In the genomic region with DNA sequence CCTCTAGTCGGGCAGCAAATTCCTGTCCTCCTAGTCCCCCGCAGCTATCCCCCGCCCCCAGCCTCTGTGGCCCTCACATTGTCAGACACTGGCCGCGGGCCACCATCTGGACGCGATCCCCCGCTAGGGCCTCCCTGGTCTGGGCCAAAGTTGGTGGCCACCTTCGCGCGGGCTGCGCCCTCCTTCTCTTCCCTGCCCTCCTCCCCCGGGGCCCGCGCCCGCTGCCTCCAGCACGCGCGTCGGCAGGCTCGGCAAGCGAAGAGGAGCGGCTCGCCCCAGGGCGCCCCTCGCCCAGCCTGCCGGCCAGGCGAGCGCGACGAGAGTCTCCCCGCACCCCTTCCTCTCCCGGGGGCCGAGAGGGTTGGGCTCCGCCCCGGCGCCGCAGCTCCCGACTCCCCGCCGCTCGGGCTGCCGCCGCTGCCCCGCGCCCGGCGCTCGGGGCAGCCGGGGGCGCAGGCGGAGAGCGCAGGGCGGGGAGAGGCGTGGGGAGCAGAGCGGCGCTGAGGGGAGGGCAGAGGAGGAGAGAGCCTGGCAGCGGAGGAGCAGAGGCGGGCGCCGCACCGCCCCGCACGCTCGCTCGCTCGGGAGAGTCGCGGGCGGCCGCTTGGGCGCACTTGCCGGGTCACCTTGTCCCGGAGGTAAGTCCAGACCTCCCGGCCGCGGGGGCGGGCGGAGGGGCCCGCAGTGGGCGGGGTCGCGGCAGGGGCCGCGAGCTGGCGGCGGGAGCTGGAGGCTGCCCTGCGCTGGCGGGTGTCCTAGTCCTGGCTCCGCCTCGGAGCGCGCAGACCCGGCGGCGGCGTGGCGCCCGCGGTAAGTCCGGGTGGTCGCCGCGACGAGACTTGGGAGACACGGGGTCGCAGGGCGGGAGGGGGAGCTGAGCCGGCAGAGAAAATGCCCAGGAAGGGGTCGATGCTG, we compare ENCODE assay signal across 8 cellular contexts. TPM values are rescaled to one million over a fixed set of nuclear protein-coding genes. Genes with fewer than 3 reads are reported as not detected.
DNase-seq lines count a peak whose midpoint lies in the region; ATAC-seq and TF ChIP-seq lines count a peak whose summit lies in the region.
"Had no signal": no experiment of that assay in that cellular context is flagged by ENCODE, and none has a peak within 500 bp of the region (broad histone marks: within the 10 kb centered on the region; RNA-seq: fewer than 3 reads in every experiment).

SYNDIG1 (plus strand) TSS at position 514 of the 915 bp plus-strand sequence. CDS start 73,469 bp downstream, outside the sequence.

- H3K9me3 ChIP-seq in MM.1S (replicated peaks; ENCODE audit: insufficient read depth, low read length) (no peaks in the 10 kb centered on the region), lower lobe of right lung (no peaks in the 10 kb centered on the region), testis (no peaks in the 10 kb centered on the region)

- peak within 1 kb of the TSS; percentile 38; the same call in 1 of the 2 replicates for H3K27ac ChIP-seq in MM.1S (ENCODE audit: low read length)
- H3K27ac ChIP-seq in caudate nucleus (ENCODE audit: low read depth, low read length), result peak within 1 kb of the TSS; percentile 63
- H3K27ac ChIP-seq in lower lobe of right lung, result no peak within 1 kb of the TSS
- H3K27ac ChIP-seq in testis, result no peak within 1 kb of the TSS

- no peaks in the 10 kb centered on the region for H4K20me1 ChIP-seq in MM.1S (ENCODE audit: insufficient read depth, low read length)

- no peaks in the 10 kb centered on the region for H3K9me2 ChIP-seq in MM.1S (replicated peaks; ENCODE audit: insufficient read depth, low read length)

- H3K27me3 ChIP-seq in MM.1S (replicated peaks; ENCODE audit: insufficient read depth, low read length), result no peaks in the 10 kb centered on the region
- H3K27me3 ChIP-seq in lower lobe of right lung (ENCODE audit: low read depth), result peaks cover 69% of the 10 kb centered on the region
- no peaks in the 10 kb centered on the region for H3K27me3 ChIP-seq in testis

- peak within 1 kb of the TSS; percentile 97 for H3K4me2 ChIP-seq in MM.1S (ENCODE audit: low read depth, low read length)

- peaks cover 11% of the 10 kb centered on the region; the same call in 1 of the 2 replicates for H3F3A ChIP-seq in MM.1S (ENCODE audit: insufficient read depth, low read length)

- no peak for TF ChIP-seq POLR2A in testis (IDR thresholded peaks at IDR 0.05)

- H3K9ac ChIP-seq in MM.1S (ENCODE audit: low read length), result peak within 1 kb of the TSS; percentile 87

- H3K79me2 ChIP-seq in MM.1S (ENCODE audit: low read length), result peaks cover 45% of the 10 kb centered on the region

- ATAC-seq in lower lobe of right lung (peak in 1 of 2 donors; percentile 28), esophagus mucosa (no peak)

- WGBS in testis, 2 donors, result 1% methylated on average over 87 of the region's 110 CpGs; no CpG with 5 or more reads in 1 of the 2 donors

- intact Hi-C loops in lower lobe of right lung (cut with DNase I), result no loop called here
- intact Hi-C loops in testis (cut with DNase I; ENCODE audit: low total_unique reads), result no loop called here

- H3K4me3 ChIP-seq in MM.1S (ENCODE audit: low read length), result peak within 1 kb of the TSS; percentile 98
- peak within 1 kb of the TSS; percentile 35 for H3K4me3 ChIP-seq in lower lobe of right lung
- H3K4me3 ChIP-seq in testis, result peak within 1 kb of the TSS; percentile 49 to 60

- H3K36me3 ChIP-seq in MM.1S (replicated peaks; ENCODE audit: insufficient read depth, low read length) (no peaks in the 10 kb centered on the region), lower lobe of right lung (no peaks in the 10 kb centered on the region), testis (ENCODE audit: low read depth, missing control alignments) (no peaks in the 10 kb centered on the region)

- DNase-seq in MM.1S, result peak; percentile 62
- DNase-seq in caudate nucleus (lab: John Stamatoyannopoulos, UW), result peak in 56 of 61 donors; percentile 23 to 83 (median 64)
- DNase-seq in lower lobe of right lung, result no peak
- DNase-seq in testis, result peak; percentile 33
- DNase-seq in activated CD4-positive, CD25-positive, alpha-beta regulatory T cell treated with anti-CD3 and anti-CD28 coated beads, Interleukin-2, amount 50 U/mL, for 72 hours, result no peak
- no peak for DNase-seq in stimulated activated CD4-positive, alpha-beta T cell treated with anti-CD3 and anti-CD28 coated beads, Interleukin-2, amount 100 ng/mL, for 48 hours
- DNase-seq: activated CD4-positive, alpha-beta T cell treated with anti-CD3 and anti-CD28 coated beads, Interleukin-2, amount 10 ng/mL, durations not matched to agents 24 days and 14 days had no signal

- H3K4me1 ChIP-seq in MM.1S (ENCODE audit: low read length) (peaks cover 34% of the 10 kb centered on the region), lower lobe of right lung (peaks cover 9% of the 10 kb centered on the region), testis (peaks cover 10% of the 10 kb centered on the region)

- TF ChIP-seq CTCF in MM.1S (IDR thresholded peaks at IDR 0.05; ENCODE audit: low read length) (no peak), lower lobe of right lung (IDR thresholded peaks at IDR 0.05) (no peak), testis (IDR thresholded peaks at IDR 0.05) (no peak)

- peak within 1 kb of the TSS; percentile 68 for H2AFZ ChIP-seq in MM.1S (ENCODE audit: low read length)

RNA-seq across cellular contexts. Expression of gene SYNDIG1, which starts in this region (rescaled TPM):
- total RNA-seq in lower lobe of right lung (0.15 TPM), testis (1 to 10 TPM; 2.8 to 3.2 TPM), esophagus mucosa (0.08 TPM)
- polyA plus RNA-seq in testis (ENCODE audit: insufficient read depth, low read depth, low replicate concordance), result 2.1 TPM
- total RNA-seq: activated CD4-positive, alpha-beta T cell treated with anti-CD3 and anti-CD28 coated beads, Interleukin-2, amount 10 ng/mL, durations not matched to agents 24 days and 14 days had no signal

Comparison
In these comparisons a context has a peak if more than half of its experiments do, and no peak if none do; other contexts are left out.
1. DNase-seq: peak in MM.1S (single experiment), caudate nucleus (56 of 61) and testis (single experiment); none in lower lobe of right lung (single experiment), activated CD4-positive, CD25-positive, alpha-beta regulatory T cell treated with anti-CD3 and anti-CD28 coated beads, Interleukin-2, amount 50 U/mL, for 72 hours (single experiment) and stimulated activated CD4-positive, alpha-beta T cell treated with anti-CD3 and anti-CD28 coated beads, Interleukin-2, amount 100 ng/mL, for 48 hours (0 of 2).
2. H3K27ac ChIP-seq: peak in MM.1S (single experiment) and caudate nucleus (single experiment); none in lower lobe of right lung (single experiment) and testis (0 of 2).
3. H3K4me3 ChIP-seq: peak in every context shown above with its lines; median percentile 98 in MM.1S; 54 in testis; 35 in lower lobe of right lung.